ENCODE assay signal across 35 cellular contexts in the genomic region with DNA sequence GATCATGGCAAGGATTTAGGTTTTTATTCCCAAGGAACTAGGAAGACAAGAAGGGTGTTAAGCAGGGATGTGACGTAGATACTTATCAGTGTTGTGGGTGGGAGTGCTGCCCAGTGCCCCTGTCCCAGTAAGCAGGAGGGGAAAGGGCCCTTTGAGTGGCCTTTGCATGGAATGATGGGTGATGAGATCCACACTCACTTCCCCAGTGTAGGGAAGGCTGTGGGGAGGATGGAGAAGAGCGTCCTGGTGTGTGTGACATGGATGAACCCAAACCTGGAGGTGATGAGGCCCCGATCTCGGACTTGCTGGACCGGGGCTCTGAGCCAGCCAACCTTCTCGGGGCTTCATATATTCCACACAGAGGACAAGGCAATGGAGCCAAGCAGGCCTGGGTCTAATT.
DNase-seq lines count a peak whose midpoint lies in the region; ATAC-seq, FAIRE-seq and TF ChIP-seq lines count a peak whose summit lies in the region.
"Had no signal": no experiment of that assay in that cellular context is flagged by ENCODE, and none has a peak within 500 bp of the region (broad histone marks: within the 10 kb centered on the region; RNA-seq: fewer than 3 reads in every experiment).

No MANE protein-coding gene starts in this region.

- no peak for FAIRE-seq in HepG2 (lab: Jason Lieb, UNC)
- FAIRE-seq: A204.1, A549, D721Med had no signal

- no peaks in the 10 kb centered on the region for H3K36me3 Mint-ChIP-seq in natural killer cell treated with Interleukin-12 subunit alpha and Interleukin-12 subunit beta and Interleukin-15 and Interleukin-18, amount 100 ng/mL, for 72 hours
- H3K36me3 Mint-ChIP-seq in natural killer cell, result no peaks in the 10 kb centered on the region
- H3K36me3 Mint-ChIP-seq: CD14-positive monocyte; CD4-positive, alpha-beta memory T cell; CD4-positive, CD25-positive, alpha-beta regulatory T cell; CD8-positive, alpha-beta memory T cell; CD8-positive, alpha-beta T cell had no signal

- no peak for TF ChIP-seq CTCF in HepG2 (CRISPR knock-in tag; IDR thresholded peaks at IDR 0.05)
- TF ChIP-seq CTCF in right lobe of liver (IDR thresholded peaks at IDR 0.05), result no peak
- no peak for TF ChIP-seq CTCF in natural killer cell (IDR thresholded peaks at IDR 0.05)
- TF ChIP-seq CTCF in esophagus muscularis mucosa (IDR thresholded peaks at IDR 0.05), result no peak

- H3K27me3 Mint-ChIP-seq in natural killer cell treated with Interleukin-12 subunit alpha and Interleukin-12 subunit beta and Interleukin-15 and Interleukin-18, amount 100 ng/mL, for 72 hours, result peaks cover 11 to 16% of the 10 kb centered on the region in 2 donors
- H3K27me3 Mint-ChIP-seq in natural killer cell (ENCODE audit: low read depth in 2 of 2), result peaks cover 0 to 7% of the 10 kb centered on the region in 2 donors
- H3K27me3 Mint-ChIP-seq: B cell; CD4-positive, alpha-beta memory T cell; CD8-positive, alpha-beta memory T cell had no signal

- no peak for TF ChIP-seq RAD21 in HepG2 (CRISPR knock-in tag; IDR thresholded peaks at IDR 0.05)

- H3K9ac ChIP-seq in HepG2 (ENCODE audit: insufficient read depth, low read depth, low read length), result no peak overlapping the region
- H3K9ac ChIP-seq: BLaER1; BLaER1 treated with 17β-estradiol and CSF1 and Interleukin-3, amounts not matched to agents 10 nM and 100 nM had no signal

- no TSS peak for BruUV-seq in HepG2 (replicated peaks; lab: Mats Ljungman, UMichigan)

- no peak overlapping the region for H3K4me3 ChIP-seq in HepG2 (replicated peaks in 1 of 3; ENCODE audit: insufficient read depth in 1 of 3, low read depth in 2 of 3, low read length in 3 of 3)
- H3K4me3 ChIP-seq in right lobe of liver, result no peak overlapping the region
- no peak overlapping the region for H3K4me3 ChIP-seq in esophagus muscularis mucosa
- H3K4me3 ChIP-seq: A549; BLaER1; BLaER1 treated with 17β-estradiol and CSF1 and Interleukin-3, amounts not matched to agents 10 nM and 100 nM had no signal

- CTCF ChIA-PET in HepG2 (lab: Yijun Ruan, JAX; ENCODE audit: low intra/inter-chr PET ratio, low total read pairs), result no interaction called here

- intact Hi-C loops in HepG2 (cut with micrococcal nuclease; ENCODE audit: unreplicated experiment), result no loop called here
- intact Hi-C loops in right lobe of liver (cut with DNase I), result no loop called here
- intact Hi-C loops in natural killer cell (cut with micrococcal nuclease), result no loop called here
- intact Hi-C loops in esophagus muscularis mucosa (cut with DNase I), result no loop called here

- no peaks in the 10 kb centered on the region for H4K20me1 ChIP-seq in HepG2 (ENCODE audit: insufficient read depth, low read length)
- H4K20me1 ChIP-seq: BLaER1; BLaER1 treated with 17β-estradiol and CSF1 and Interleukin-3, amounts not matched to agents 10 nM and 100 nM had no signal

- DNase-seq in HepG2 (ENCODE audit: low spot score) (no peak), right lobe of liver (no peak), natural killer cell (no peak), esophagus muscularis mucosa (ENCODE audit: extremely low spot score) (peak; percentile 89)
- no peak for DNase-seq in natural killer cell treated with Interleukin-12 subunit alpha and Interleukin-12 subunit beta and Interleukin-15 and Interleukin-18, amount 100 ng/mL, for 72 hours (ENCODE audit: low spot score)
- DNase-seq: 8988T; ACHN; AML-193; BE2C; C1 segment of cervical spinal cord; Caco-2; Calu3; CD4-positive, alpha-beta memory T cell; CD4-positive, alpha-beta T cell; CD4-positive, CD25-positive, alpha-beta regulatory T cell; CD8-positive, alpha-beta memory T cell; CD8-positive, alpha-beta T cell; COR-L47; DMS 273 treated with DMSO at 0.1 percent for 48 hours; DMS153; DMS53; DMS79; DMS79 treated with DMSO at 0.1 percent for 48 hours; DND-41; EL had no signal

- in situ Hi-C loops in HepG2 (cut with HindIII; ENCODE audit: extremely low pct_ligation_motif_present, low pct_unique_long_range_greater_than_20kb), result no loop called here

- peaks cover 0 to 9% of the 10 kb centered on the region in 2 experiments; a peak in 1 of 5 replicates for H3K27me3 ChIP-seq in HepG2 (ENCODE audit: control insufficient read depth in 1 of 2, insufficient read depth in 2 of 2, low read length in 2 of 2)
- H3K27me3 ChIP-seq in right lobe of liver, result no peaks in the 10 kb centered on the region
- no peaks in the 10 kb centered on the region for H3K27me3 ChIP-seq in esophagus muscularis mucosa
- H3K27me3 ChIP-seq: BE2C; BLaER1; BLaER1 treated with 17β-estradiol and CSF1 and Interleukin-3, amounts not matched to agents 10 nM and 100 nM had no signal

- H3K4me2 ChIP-seq in HepG2 (ENCODE audit: low read depth, low read length), result no peak overlapping the region
- H3K4me2 ChIP-seq: A549; BLaER1; BLaER1 treated with 17β-estradiol and CSF1 and Interleukin-3, amounts not matched to agents 10 nM and 100 nM had no signal

- H3K36me3 ChIP-seq in HepG2 (replicated peaks in 1 of 2; ENCODE audit: control insufficient read depth in 1 of 2, insufficient read depth in 2 of 2, low read length in 2 of 2) (no peaks in the 10 kb centered on the region), right lobe of liver (no peaks in the 10 kb centered on the region), esophagus muscularis mucosa (no peaks in the 10 kb centered on the region)
- H3K36me3 ChIP-seq: BE2C; BLaER1; BLaER1 treated with 17β-estradiol and CSF1 and Interleukin-3, amounts not matched to agents 10 nM and 100 nM had no signal

- H2AFZ ChIP-seq in HepG2 (ENCODE audit: low read length), result no peak overlapping the region

- TF ChIP-seq EP300 in HepG2 (IDR thresholded peaks at IDR 0.05; ENCODE audit: low read depth in 2 of 2, low read length in 2 of 2), result no peak
- TF ChIP-seq EP300 in HepG2 (CRISPR knock-in tag; IDR thresholded peaks at IDR 0.05; ENCODE audit: borderline replicate concordance), result no peak
- TF ChIP-seq EP300 in esophagus muscularis mucosa (IDR thresholded peaks at IDR 0.05), result no peak

- H3K4me1 ChIP-seq in HepG2 (ENCODE audit: insufficient read depth, low read length), result no peaks in the 10 kb centered on the region
- no peaks in the 10 kb centered on the region for H3K4me1 ChIP-seq in right lobe of liver
- H3K4me1 ChIP-seq in esophagus muscularis mucosa, result peaks cover 0 to 15% (median 11%) of the 10 kb centered on the region in 4 donors
- H3K4me1 ChIP-seq: A549, BE2C, Caco-2 had no signal

- ATAC-seq in HepG2 (no peak), right lobe of liver (no peak), natural killer cell (no peak), GM19452 (IDR thresholded peaks at IDR 0.05; ENCODE audit: unreplicated experiment) (no peak)
- peak; percentile 24 to 31 for ATAC-seq in natural killer cell treated with Interleukin-12 subunit alpha and Interleukin-12 subunit beta and Interleukin-15 and Interleukin-18, amount 100 ng/mL, for 72 hours
- ATAC-seq: A549; CD8-positive, alpha-beta T cell had no signal

- H3K27ac Mint-ChIP-seq in natural killer cell treated with Interleukin-12 subunit alpha and Interleukin-12 subunit beta and Interleukin-15 and Interleukin-18, amount 100 ng/mL, for 72 hours, result no peak overlapping the region
- no peak overlapping the region for H3K27ac Mint-ChIP-seq in natural killer cell
- H3K27ac Mint-ChIP-seq: B cell; CD4-positive, alpha-beta T cell; CD4-positive, CD25-positive, alpha-beta regulatory T cell; CD8-positive, alpha-beta memory T cell; CD8-positive, alpha-beta T cell had no signal

- 3% methylated on average over 6 of the region's 6 CpGs for WGBS in HepG2 (ENCODE audit: low lambda C conversion rate)
- WGBS in right lobe of liver (ENCODE audit: insufficient coverage, low coverage, low lambda C conversion rate, missing lambda C conversion rate), result 25% methylated on average over 1 of the region's 6 CpGs
- WGBS in esophagus muscularis mucosa, result 80% methylated on average over 6 of the region's 6 CpGs

- H3K9me3 Mint-ChIP-seq in natural killer cell treated with Interleukin-12 subunit alpha and Interleukin-12 subunit beta and Interleukin-15 and Interleukin-18, amount 100 ng/mL, for 72 hours, result no peaks in the 10 kb centered on the region
- H3K9me3 Mint-ChIP-seq in natural killer cell, result no peaks in the 10 kb centered on the region
- H3K9me3 Mint-ChIP-seq: CD14-positive monocyte; CD4-positive, alpha-beta T cell; CD8-positive, alpha-beta memory T cell; CD8-positive, alpha-beta T cell had no signal

- POLR2A ChIA-PET in HepG2 (lab: Yijun Ruan, JAX), result no interaction called here

- TF ChIP-seq POLR2A in HepG2 (IDR thresholded peaks at IDR 0.05; ENCODE audit: insufficient read depth in 1 of 2, low read depth in 2 of 2, low read length in 2 of 2) (no peak), right lobe of liver (IDR thresholded peaks at IDR 0.05) (no peak), esophagus muscularis mucosa (IDR thresholded peaks at IDR 0.05; ENCODE audit: low read depth) (no peak)

- H3K79me2 ChIP-seq in HepG2 (ENCODE audit: insufficient read depth, low read length), result no peaks in the 10 kb centered on the region

- no peaks in the 10 kb centered on the region for H3K4me1 Mint-ChIP-seq in natural killer cell treated with Interleukin-12 subunit alpha and Interleukin-12 subunit beta and Interleukin-15 and Interleukin-18, amount 100 ng/mL, for 72 hours (ENCODE audit: low read depth in 2 of 2)
- H3K4me1 Mint-ChIP-seq in natural killer cell, result no peaks in the 10 kb centered on the region
- H3K4me1 Mint-ChIP-seq: B cell; CD14-positive monocyte; CD4-positive, alpha-beta memory T cell; CD4-positive, CD25-positive, alpha-beta regulatory T cell; CD8-positive, alpha-beta memory T cell had no signal

- H3K9me3 ChIP-seq in HepG2 (ENCODE audit: low read length), result peaks cover 83% of the 10 kb centered on the region
- no peaks in the 10 kb centered on the region for H3K9me3 ChIP-seq in right lobe of liver
- no peaks in the 10 kb centered on the region for H3K9me3 ChIP-seq in esophagus muscularis mucosa
- H3K9me3 ChIP-seq: A549; BE2C; BLaER1; BLaER1 treated with 17β-estradiol and CSF1 and Interleukin-3, amounts not matched to agents 10 nM and 100 nM; Caco-2 had no signal

- H3K27ac ChIP-seq in HepG2 (ENCODE audit: extremely low read length, insufficient read depth, low read length), result no peak overlapping the region
- no peak overlapping the region for H3K27ac ChIP-seq in right lobe of liver
- H3K27ac ChIP-seq in esophagus muscularis mucosa (replicated peaks in 1 of 4), result no peak overlapping the region
- H3K27ac ChIP-seq: 22Rv1; A549; BLaER1; BLaER1 treated with 17β-estradiol and CSF1 and Interleukin-3, amounts not matched to agents 10 nM and 100 nM; C4-2B had no signal

- no peak overlapping the region for H3K4me3 Mint-ChIP-seq in natural killer cell treated with Interleukin-12 subunit alpha and Interleukin-12 subunit beta and Interleukin-15 and Interleukin-18, amount 100 ng/mL, for 72 hours
- no peak overlapping the region for H3K4me3 Mint-ChIP-seq in natural killer cell
- H3K4me3 Mint-ChIP-seq: B cell; CD14-positive monocyte; CD4-positive, alpha-beta memory T cell; CD4-positive, alpha-beta T cell; CD4-positive, CD25-positive, alpha-beta regulatory T cell; CD8-positive, alpha-beta memory T cell; CD8-positive, alpha-beta T cell had no signal

TF ChIP-seq in HepG2, 621 proteins besides CTCF, POLR2A, EP300 and RAD21 (continues in another document):
- no peak for TF ChIP-seq RFX3 (CRISPR knock-in tag; IDR thresholded peaks at IDR 0.05)
- TF ChIP-seq CREB1 (IDR thresholded peaks at IDR 0.05), result peak; percentile 71; the same call in 1 of the 2 replicates
- TF ChIP-seq CREB1 (CRISPR knock-in tag; IDR thresholded peaks at IDR 0.05), result no peak

Comparison
In these comparisons a context has a peak if more than half of its experiments do, and no peak if none do; other contexts are left out.
1. ATAC-seq: peak in natural killer cell treated with Interleukin-12 subunit alpha and Interleukin-12 subunit beta and Interleukin-15 and Interleukin-18, amount 100 ng/mL, for 72 hours (2 of 2); none in HepG2 (single experiment), right lobe of liver (0 of 4), natural killer cell (0 of 3) and GM19452 (single experiment).